Comparison of ENCODE assay signal across 15 cellular contexts in the genomic region with DNA sequence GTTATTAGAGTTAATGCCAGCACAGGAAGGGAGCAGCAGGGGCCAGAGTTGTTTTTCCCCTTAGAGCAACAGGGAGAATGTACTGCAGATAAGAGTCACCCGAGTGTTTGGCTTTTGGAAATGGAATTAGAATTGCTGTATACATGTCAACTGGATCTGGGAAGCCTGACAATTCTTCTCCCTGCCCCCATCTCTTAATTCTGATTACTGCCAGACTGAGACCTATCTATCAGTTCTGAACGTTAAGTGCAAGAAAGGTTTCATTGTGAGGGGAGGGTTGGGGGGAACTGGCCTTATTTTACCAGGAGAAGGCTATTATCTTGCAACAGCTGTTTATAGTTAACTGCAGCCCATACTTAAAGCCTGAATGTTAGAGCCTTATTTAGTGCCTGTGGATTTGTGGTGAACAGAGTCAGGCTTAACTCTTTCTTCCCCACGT.
DNase-seq lines count a peak whose midpoint lies in the region; ATAC-seq and TF ChIP-seq lines count a peak whose summit lies in the region.
"Had no signal": no experiment of that assay in that cellular context is flagged by ENCODE, and none has a peak within 500 bp of the region (broad histone marks: within the 10 kb centered on the region; RNA-seq: fewer than 3 reads in every experiment).

No MANE protein-coding gene starts in this region.

- no peak for ATAC-seq in HG02870 (IDR thresholded peaks at IDR 0.05; ENCODE audit: unreplicated experiment)
- no peak for ATAC-seq in activated CD8-positive, alpha-beta T cell treated with anti-CD3 and anti-CD28 coated beads, Interleukin-2, amount 10 ng/mL, durations not matched to agents 7 days and 5 days
- ATAC-seq: GM12878 had no signal

- no peaks in the 10 kb centered on the region for H3K79me2 ChIP-seq in GM23248 (ENCODE audit: insufficient read depth)

- H3K4me3 Mint-ChIP-seq in nephron = peak overlapping the region in 2 of 3 experiments; percentile 11 to 56
- no peak overlapping the region for H3K4me3 Mint-ChIP-seq in activated CD8-positive, alpha-beta T cell treated with anti-CD3 and anti-CD28 coated beads, Interleukin-2, amount 10 ng/mL, durations not matched to agents 7 days and 5 days
- H3K4me3 Mint-ChIP-seq: activated B cell treated with CpG ODN at 0.5 μM for 24 hours; CD4-positive, CD25-positive, alpha-beta regulatory T cell had no signal

- H3K9ac ChIP-seq in GM23248 = no peak overlapping the region
- H3K9ac ChIP-seq in SK-N-MC (ENCODE audit: insufficient read length) = peak overlapping the region; percentile 72

- H3K4me3 ChIP-seq in GM23248 (peak overlapping the region; percentile 40; the same call in 1 of the 2 replicates), SK-N-MC (peak overlapping the region; percentile 62), fibroblast of the aortic adventitia (ENCODE audit: low read depth, low read length) (no peak overlapping the region)
- H3K4me3 ChIP-seq: GM12878 had no signal

- H3K9me2 ChIP-seq in GM23248 (ENCODE audit: insufficient read depth) = peaks cover 4% of the 10 kb centered on the region; the same call in 1 of the 2 replicates

- H3K27ac ChIP-seq in GM23248 (peak overlapping the region; percentile 85), SK-N-MC (peak overlapping the region; percentile 100)

- TF ChIP-seq CTCF in fibroblast of the aortic adventitia (IDR thresholded peaks at IDR 0.05; ENCODE audit: insufficient read depth, low read length) = no peak
- no peak for TF ChIP-seq CTCF in nephron (IDR thresholded peaks at IDR 0.05; ENCODE audit: unreplicated experiment in 3 of 3)

- H3K27ac Mint-ChIP-seq in nephron = peak overlapping the region; percentile 91 to 96 (median 94)
- H3K27ac Mint-ChIP-seq in activated CD8-positive, alpha-beta T cell treated with anti-CD3 and anti-CD28 coated beads, Interleukin-2, amount 10 ng/mL, durations not matched to agents 7 days and 5 days = no peak overlapping the region
- H3K27ac Mint-ChIP-seq: activated B cell treated with CpG ODN at 0.5 μM for 24 hours; CD4-positive, CD25-positive, alpha-beta regulatory T cell had no signal

- H2AFZ ChIP-seq in GM23248 = peak overlapping the region; percentile 21; the same call in 1 of the 2 replicates

- no peaks in the 10 kb centered on the region for H3K36me3 Mint-ChIP-seq in nephron (ENCODE audit: low read depth)
- H3K36me3 Mint-ChIP-seq in activated CD8-positive, alpha-beta T cell treated with anti-CD3 and anti-CD28 coated beads, Interleukin-2, amount 10 ng/mL, durations not matched to agents 7 days and 5 days (ENCODE audit: low read depth) = no peaks in the 10 kb centered on the region
- H3K36me3 Mint-ChIP-seq: CD4-positive, CD25-positive, alpha-beta regulatory T cell had no signal

- H3K9me3 Mint-ChIP-seq in nephron = peaks cover 14% of the 10 kb centered on the region
- H3K9me3 Mint-ChIP-seq in activated CD8-positive, alpha-beta T cell treated with anti-CD3 and anti-CD28 coated beads, Interleukin-2, amount 10 ng/mL, durations not matched to agents 7 days and 5 days (ENCODE audit: insufficient read depth) = peaks cover 7% of the 10 kb centered on the region

- CTCF ChIA-PET in activated CD8-positive, alpha-beta T cell treated with anti-CD3 and anti-CD28 coated beads, Interleukin-2, amount 10 ng/mL, durations not matched to agents 7 days and 5 days (lab: Charles Lee) = no interaction called here

- H3K36me3 ChIP-seq in GM23248 (ENCODE audit: low read depth) = no peaks in the 10 kb centered on the region
- no peaks in the 10 kb centered on the region for H3K36me3 ChIP-seq in SK-N-MC (ENCODE audit: insufficient read depth, low read length)

- H3K4me2 ChIP-seq in GM23248 (ENCODE audit: unreplicated experiment) = peak overlapping the region; percentile 94

- H3K4me1 ChIP-seq in GM23248 (ENCODE audit: insufficient read depth) = peaks cover 54% of the 10 kb centered on the region

- no peaks in the 10 kb centered on the region for H4K20me1 ChIP-seq in GM23248 (ENCODE audit: insufficient read depth)

- in situ Hi-C loops in GM23248 (cut with MboI) = no loop called here

- POLR2A ChIA-PET in activated CD8-positive, alpha-beta T cell treated with anti-CD3 and anti-CD28 coated beads, Interleukin-2, amount 10 ng/mL, durations not matched to agents 7 days and 5 days (lab: Charles Lee) = no interaction called here

- no peaks in the 10 kb centered on the region for H3K27me3 ChIP-seq in GM23248 (replicated peaks; ENCODE audit: insufficient read depth)

- H3K4me1 Mint-ChIP-seq in nephron = peaks cover 66% of the 10 kb centered on the region
- no peaks in the 10 kb centered on the region for H3K4me1 Mint-ChIP-seq in activated CD8-positive, alpha-beta T cell treated with anti-CD3 and anti-CD28 coated beads, Interleukin-2, amount 10 ng/mL, durations not matched to agents 7 days and 5 days (ENCODE audit: low read depth)
- H3K4me1 Mint-ChIP-seq: activated B cell treated with CpG ODN at 0.5 μM for 24 hours; CD4-positive, CD25-positive, alpha-beta regulatory T cell had no signal

- DNase-seq in GM23248 = peak; percentile 71
- peak; percentile 66 for DNase-seq in SK-N-MC (ENCODE audit: low read depth, low spot score)
- DNase-seq in fibroblast of the aortic adventitia (ENCODE audit: low read depth) = peak; percentile 81
- no peak for DNase-seq in inferior parietal cortex (ENCODE audit: extremely low spot score)
- no peak for DNase-seq in activated gamma-delta T cell treated with Interleukin-2 at 50 U/mL for 16 hours
- no peak for DNase-seq in activated CD8-positive, alpha-beta T cell treated with anti-CD3 and anti-CD28 coated beads, Interleukin-2, amount 10 ng/mL, durations not matched to agents 7 days and 5 days
- DNase-seq: activated B cell treated with CpG ODN at 0.5 μM for 24 hours; activated gamma-delta T cell; CD4-positive, CD25-positive, alpha-beta regulatory T cell; effector memory CD4-positive, alpha-beta T cell; NCI-H1105; NCI-H446 had no signal

- H3K9me3 ChIP-seq in GM23248 (ENCODE audit: low read depth) (no peaks in the 10 kb centered on the region), SK-N-MC (ENCODE audit: low read depth, low read length) (no peaks in the 10 kb centered on the region)

- WGBS in GM23248 (ENCODE audit: low coverage in 1 of 2, low lambda C conversion rate in 2 of 2, missing lambda C conversion rate in 2 of 2), 2 experiments = 0% methylated on average over 3 of the region's 3 CpGs

- H3K27me3 Mint-ChIP-seq in nephron (ENCODE audit: low read depth) = no peaks in the 10 kb centered on the region
- no peaks in the 10 kb centered on the region for H3K27me3 Mint-ChIP-seq in activated CD8-positive, alpha-beta T cell treated with anti-CD3 and anti-CD28 coated beads, Interleukin-2, amount 10 ng/mL, durations not matched to agents 7 days and 5 days (ENCODE audit: low read depth)
- H3K27me3 Mint-ChIP-seq: activated B cell treated with CpG ODN at 0.5 μM for 24 hours; CD4-positive, CD25-positive, alpha-beta regulatory T cell had no signal

- peaks cover 54% of the 10 kb centered on the region for H3F3A ChIP-seq in GM23248 (ENCODE audit: insufficient read depth)

Comparison
In these comparisons a context has a peak if more than half of its experiments do, and no peak if none do; other contexts are left out.
1. DNase-seq: peak in GM23248 (single experiment), SK-N-MC (single experiment) and fibroblast of the aortic adventitia (single experiment); none in inferior parietal cortex (single experiment), activated gamma-delta T cell treated with Interleukin-2 at 50 U/mL for 16 hours (single experiment) and activated CD8-positive, alpha-beta T cell treated with anti-CD3 and anti-CD28 coated beads, Interleukin-2, amount 10 ng/mL, durations not matched to agents 7 days and 5 days (single experiment).